In genomic region chr2:128376241-128377041, GRCh38 we compare ENCODE assay signal across 2 cellular contexts.
A peak's percentile ranks its signal among the peaks of the same experiment; 100 is the strongest.
TF ChIP-seq lines count a peak whose summit lies in the region.

No MANE protein-coding gene starts in this region.

TF ChIP-seq in IMR-90, 13 proteins besides CTCF, POLR2A, EP300 and RAD21:
- TF ChIP-seq, protein P1, sequence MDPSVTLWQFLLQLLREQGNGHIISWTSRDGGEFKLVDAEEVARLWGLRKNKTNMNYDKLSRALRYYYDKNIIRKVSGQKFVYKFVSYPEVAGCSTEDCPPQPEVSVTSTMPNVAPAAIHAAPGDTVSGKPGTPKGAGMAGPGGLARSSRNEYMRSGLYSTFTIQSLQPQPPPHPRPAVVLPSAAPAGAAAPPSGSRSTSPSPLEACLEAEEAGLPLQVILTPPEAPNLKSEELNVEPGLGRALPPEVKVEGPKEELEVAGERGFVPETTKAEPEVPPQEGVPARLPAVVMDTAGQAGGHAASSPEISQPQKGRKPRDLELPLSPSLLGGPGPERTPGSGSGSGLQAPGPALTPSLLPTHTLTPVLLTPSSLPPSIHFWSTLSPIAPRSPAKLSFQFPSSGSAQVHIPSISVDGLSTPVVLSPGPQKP (IDR thresholded peaks at IDR 0.05; ENCODE audit: borderline replicate concordance, low read depth, low read length), result no peak
- TF ChIP-seq CHD1 (IDR thresholded peaks at IDR 0.05; ENCODE audit: low read depth, low read length) (no peak), SMC3 (IDR thresholded peaks at IDR 0.05; ENCODE audit: low read depth, low read length) (no peak), MAZ (IDR thresholded peaks at IDR 0.05; ENCODE audit: borderline replicate concordance, low read depth, low read length) (no peak), NFE2L2 (IDR thresholded peaks at IDR 0.05; ENCODE audit: low read depth, low read length) (no peak), BHLHE40 (IDR thresholded peaks at IDR 0.05; ENCODE audit: low read depth, low read length) (no peak), CEBPB (IDR thresholded peaks at IDR 0.05; ENCODE audit: low read depth, low read length) (no peak), RFX5 (IDR thresholded peaks at IDR 0.05; ENCODE audit: low read depth, low read length) (no peak), MAFK (IDR thresholded peaks at IDR 0.05; ENCODE audit: low read depth, low read length) (no peak), USF2 (IDR thresholded peaks at IDR 0.05; ENCODE audit: low read depth, low read length) (no peak), MXI1 (IDR thresholded peaks at IDR 0.05; ENCODE audit: borderline replicate concordance, low read depth, low read length) (no peak), RCOR1 (IDR thresholded peaks at IDR 0.05; ENCODE audit: insufficient replicate concordance, low read length) (no peak), FOS (IDR thresholded peaks at IDR 0.05; ENCODE audit: low read depth, low read length) (no peak)

TF ChIP-seq in K562, 482 proteins besides CTCF, POLR2A, EP300 and RAD21:
- TF ChIP-seq NFE2 (IDR thresholded peaks at IDR 0.05; ENCODE audit: low read depth), result peak; percentile 57; the same call in 1 of the 2 replicates
- no peak for TF ChIP-seq RBBP5 (IDR thresholded peaks at IDR 0.05; ENCODE audit: borderline replicate concordance, insufficient read depth, low read length, poor library complexity, severe bottlenecking)
- 0 out of 2 replicates have a peak, but pooled peaks have one; percentile 27 for TF ChIP-seq MAFG (tag; conservative IDR thresholded peaks at IDR 0.05)
- peak; percentile 37; the same call in 1 of the 2 replicates for TF ChIP-seq C11orf30 (IDR thresholded peaks at IDR 0.05; ENCODE audit: low read depth)
TF ChIP-seq in K562: peak in this region for 3.
